28 cellular contexts compared by ENCODE assay signal in the genomic region with DNA sequence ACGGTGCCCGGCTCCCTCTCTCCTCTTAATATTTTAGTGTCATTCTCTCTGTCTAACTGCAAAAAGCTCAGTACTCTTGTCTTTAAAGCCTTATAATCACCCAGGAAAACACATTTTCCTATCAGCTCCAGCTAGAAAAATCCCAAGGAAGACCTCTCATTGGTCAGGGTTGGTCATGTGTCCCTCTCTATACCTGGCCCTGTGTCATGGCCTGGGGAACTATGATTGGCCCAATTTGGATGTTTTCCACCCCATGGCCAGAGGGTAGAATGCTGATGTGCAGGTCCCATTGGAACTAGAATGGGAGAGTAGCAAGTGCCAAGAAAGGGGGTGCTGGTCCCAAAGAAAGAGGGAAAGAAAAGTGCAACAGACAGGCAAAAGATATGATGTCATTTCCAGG.
"Had no signal": no experiment of that assay in that cellular context is flagged by ENCODE, and none has a peak within 500 bp of the region (broad histone marks: within the 10 kb centered on the region; RNA-seq: fewer than 3 reads in every experiment).

No MANE protein-coding gene starts in this region.

- H3K4me1 ChIP-seq: left lung, lower lobe of right lung, right atrium auricular region, stomach, testis, thyroid gland, transverse colon, upper lobe of left lung, vagina had no signal

- DNase-seq: hippocampal formation; left colon; left lung; lower lobe of right lung; mammary epithelial cell; mesenchymal stem cell; naive thymus-derived CD8-positive, alpha-beta T cell; occipital lobe; ovary; stimulated activated CD4-positive, alpha-beta T cell treated with anti-CD3 and anti-CD28 coated beads, Interleukin-12 subunit alpha, Interleukin-12 subunit beta, amount 100 ng/mL, for 4 hours; stimulated activated CD4-positive, alpha-beta T cell treated with anti-CD3 and anti-CD28 coated beads, Interleukin-15, amount 100 ng/mL, for 24 hours; stimulated activated CD4-positive, alpha-beta T cell treated with anti-CD3 and anti-CD28 coated beads, Interleukin-2, amount 100 ng/mL, for 24 hours; stimulated activated CD4-positive, alpha-beta T cell treated with anti-CD3 and anti-CD28 coated beads, Interleukin-4, amount 100 ng/mL, for 1 hour; stimulated activated naive B cell treated with anti-CD40 and anti-IgM and Interleukin-4, amounts not matched to agents 10 μg/mL and 1 μg/mL and 100 μg/mL, for 72 hours; stimulated activated naive CD8-positive, alpha-beta T cell treated with anti-CD3 and anti-CD28 coated beads, Interleukin-15, Interleukin-2, amounts not matched to agents 100 U/mL and 50 U/mL, for 24 hours; stomach; testis; thyroid gland; transverse colon; upper lobe of left lung had no signal

- H3K36me3 ChIP-seq: left lung, lower lobe of right lung, neutrophil, ovary, right atrium auricular region, stomach, thyroid gland, transverse colon, upper lobe of left lung, vagina had no signal

- H3K27ac ChIP-seq: left lung, lower lobe of right lung, neutrophil, ovary, right atrium auricular region, skin epidermis, stomach, testis, thyroid gland, transverse colon, upper lobe of left lung, vagina had no signal

- H3K9me3 ChIP-seq: left lung, lower lobe of right lung, neutrophil, ovary, right atrium auricular region, stomach, testis, thyroid gland, transverse colon, upper lobe of left lung, vagina had no signal

- H3K4me3 Mint-ChIP-seq: naive thymus-derived CD8-positive, alpha-beta T cell; nephron; neural crest cell; stimulated activated naive B cell treated with anti-CD40 and anti-IgM and Interleukin-4, amounts not matched to agents 10 μg/mL and 1 μg/mL and 100 μg/mL, for 72 hours had no signal

- ATAC-seq: left colon; left lung; lower lobe of right lung; naive thymus-derived CD8-positive, alpha-beta T cell; sciatic nerve; stimulated activated naive B cell treated with anti-CD40 and anti-IgM and Interleukin-4, amounts not matched to agents 10 μg/mL and 1 μg/mL and 100 μg/mL, for 72 hours; stimulated activated naive CD8-positive, alpha-beta T cell treated with anti-CD3 and anti-CD28 coated beads, Interleukin-15, Interleukin-2, amounts not matched to agents 100 U/mL and 50 U/mL, for 24 hours had no signal

- FAIRE-seq: keratinocyte had no signal

- H3K27me3 ChIP-seq: ovary, right atrium auricular region, testis, thyroid gland, upper lobe of left lung, vagina had no signal

- H3K4me3 ChIP-seq: left lung, lower lobe of right lung, ovary, right atrium auricular region, skin epidermis, stomach, testis, thyroid gland, transverse colon, upper lobe of left lung, vagina had no signal

- H3K4me1 Mint-ChIP-seq: nephron; neural crest cell; stimulated activated naive B cell treated with anti-CD40 and anti-IgM and Interleukin-4, amounts not matched to agents 10 μg/mL and 1 μg/mL and 100 μg/mL, for 72 hours had no signal

- H3K9me3 Mint-ChIP-seq: naive thymus-derived CD8-positive, alpha-beta T cell had no signal

- H3K36me3 Mint-ChIP-seq: naive thymus-derived CD8-positive, alpha-beta T cell; stimulated activated naive B cell treated with anti-CD40 and anti-IgM and Interleukin-4, amounts not matched to agents 10 μg/mL and 1 μg/mL and 100 μg/mL, for 72 hours had no signal

- H3K27ac Mint-ChIP-seq: naive thymus-derived CD8-positive, alpha-beta T cell; nephron; stimulated activated naive B cell treated with anti-CD40 and anti-IgM and Interleukin-4, amounts not matched to agents 10 μg/mL and 1 μg/mL and 100 μg/mL, for 72 hours had no signal
